Comparison of ENCODE assay signal across 14 cellular contexts in the genomic region with DNA sequence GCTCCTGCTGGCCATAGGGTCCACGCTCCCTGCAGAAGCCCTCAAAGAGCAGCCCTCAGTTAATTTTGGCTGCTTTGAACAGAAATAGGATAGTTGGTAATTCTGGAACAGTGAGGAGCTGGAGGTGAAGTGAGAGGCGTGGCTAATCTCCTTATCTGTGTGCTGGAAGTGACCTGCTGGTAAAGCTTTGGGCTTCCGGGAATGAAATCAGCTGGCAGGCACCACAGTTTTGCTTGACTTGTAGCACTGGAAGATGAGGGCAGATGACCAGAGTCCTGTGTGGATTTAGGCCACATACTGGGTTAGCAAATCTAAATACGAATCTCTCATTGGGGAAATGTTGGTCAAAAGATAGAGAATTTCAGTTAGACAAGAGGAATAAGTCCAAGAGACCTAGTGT. TPM values are rescaled to one million over a fixed set of nuclear protein-coding genes. Genes with fewer than 3 reads are reported as not detected.
DNase-seq lines count a peak whose midpoint lies in the region; ATAC-seq and TF ChIP-seq lines count a peak whose summit lies in the region.
"Had no signal": no experiment of that assay in that cellular context is flagged by ENCODE, and none has a peak within 500 bp of the region (broad histone marks: within the 10 kb centered on the region; RNA-seq: fewer than 3 reads in every experiment).

No MANE protein-coding gene starts in this region.

- intact Hi-C loops in esophagus muscularis mucosa (cut with DNase I) = loop anchor here (10.0 kb wide), 1 partner anchor 161 kb away; no protein-coding TSS in a partner anchor
- intact Hi-C loops in vagina (cut with DNase I) = no loop called here

- TF ChIP-seq POLR2A in esophagus muscularis mucosa (IDR thresholded peaks at IDR 0.05; ENCODE audit: low read depth) (no peak), vagina (IDR thresholded peaks at IDR 0.05) (no peak)

- no peak for TF ChIP-seq CTCF in C4-2B (conservative IDR thresholded peaks at IDR 0.05)
- no peak for TF ChIP-seq CTCF in esophagus muscularis mucosa (IDR thresholded peaks at IDR 0.05)
- TF ChIP-seq CTCF in vagina (IDR thresholded peaks at IDR 0.05) = no peak

- DNase-seq in RPMI8226 (peak; percentile 1), esophagus muscularis mucosa (ENCODE audit: extremely low spot score) (peak; percentile 88), mucosa of gallbladder (ENCODE audit: low spot score) (peak; percentile 38), vagina (ENCODE audit: extremely low spot score in 2 of 2) (no peak), medulla oblongata (ENCODE audit: extremely low spot score) (no peak)
- DNase-seq: effector CD4-positive, alpha-beta T cell; NCI-H524 treated with DMSO at 0.1 percent for 48 hours had no signal

- H3K4me1 ChIP-seq in esophagus muscularis mucosa (peaks cover 29 to 43% (median 41%) of the 10 kb centered on the region in 4 donors), vagina (no peaks in the 10 kb centered on the region)

- no peak for TF ChIP-seq EP300 in esophagus muscularis mucosa (IDR thresholded peaks at IDR 0.05)

- H3K27me3 ChIP-seq in esophagus muscularis mucosa (no peaks in the 10 kb centered on the region), vagina (no peaks in the 10 kb centered on the region)
- H3K27me3 ChIP-seq: neutrophil, sigmoid colon had no signal

- H3K27ac ChIP-seq in C4-2B (peak overlapping the region; percentile 7; the same call in 1 of the 2 replicates), esophagus muscularis mucosa (replicated peaks in 1 of 4) (peak overlapping the region in 1 of 4 donors; percentile 56), vagina (no peak overlapping the region)
- H3K27ac ChIP-seq: neutrophil, PC-9, sigmoid colon had no signal

- H3K9me3 ChIP-seq in esophagus muscularis mucosa (no peaks in the 10 kb centered on the region), vagina (no peaks in the 10 kb centered on the region)
- H3K9me3 ChIP-seq: neutrophil, sigmoid colon, SK-N-SH had no signal

- H3K36me3 ChIP-seq in esophagus muscularis mucosa (peaks cover 0 to 14% (median 7%) of the 10 kb centered on the region in 4 donors), vagina (no peaks in the 10 kb centered on the region)
- H3K36me3 ChIP-seq: neutrophil, sigmoid colon had no signal

- WGBS in esophagus muscularis mucosa = 71% methylated on average over 4 of the region's 4 CpGs

- H3K4me3 ChIP-seq in esophagus muscularis mucosa = no peak overlapping the region
- H3K4me3 ChIP-seq in vagina = no peak overlapping the region
- H3K4me3 ChIP-seq: PC-9, sigmoid colon had no signal

- no peak for ATAC-seq in GM21528 (IDR thresholded peaks at IDR 0.05; ENCODE audit: low FRiP score, unreplicated experiment)
- ATAC-seq in HG03175 (IDR thresholded peaks at IDR 0.05; ENCODE audit: unreplicated experiment) = no peak

RNA-seq across cellular contexts. Expression of a gene that starts 10.2 kb away (rescaled TPM):
- total RNA-seq in esophagus muscularis mucosa = 10 to 100 TPM; 17.9 to 55.1 (median 32.7) TPM
- total RNA-seq in mucosa of gallbladder = 47.0 TPM
- 13.3 TPM for total RNA-seq in vagina

RNA-seq across cellular contexts. Expression of a gene that starts 45.8 kb away (rescaled TPM):
- 10 to 100 TPM in 3 of 4 donors, 1 to 10 TPM in 1; 9.1 to 17.1 (median 13.3) TPM for total RNA-seq in esophagus muscularis mucosa
- total RNA-seq in mucosa of gallbladder = 31.3 TPM
- 21.1 TPM for total RNA-seq in vagina

Comparison
In these comparisons a context has a peak if more than half of its experiments do, and no peak if none do; other contexts are left out.
1. DNase-seq: peak in RPMI8226 (single experiment), esophagus muscularis mucosa (single experiment) and mucosa of gallbladder (single experiment); none in vagina (0 of 2) and medulla oblongata (single experiment).